1 cellular context compared by ENCODE assay signal in the genomic region with DNA sequence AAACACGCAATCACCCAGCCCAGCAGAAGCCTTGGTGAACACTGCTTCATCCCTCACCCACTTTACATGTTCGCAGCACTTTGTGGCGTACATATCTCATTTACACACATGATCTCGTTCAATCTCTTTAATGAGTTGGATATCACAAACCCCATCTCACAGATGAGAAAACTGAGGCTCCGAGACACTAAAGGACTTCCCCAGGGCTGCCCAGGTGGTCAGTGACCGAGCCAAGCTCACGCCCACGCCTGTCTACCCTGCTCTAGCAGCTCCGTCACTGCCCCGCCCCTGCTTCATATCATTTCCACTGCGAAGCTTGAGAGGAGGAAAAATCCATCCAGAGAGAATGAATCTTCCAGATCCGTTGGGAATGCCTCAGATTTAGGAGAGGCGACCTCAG.
TF ChIP-seq lines count a peak whose summit lies in the region.

No MANE protein-coding gene starts in this region.

TF ChIP-seq in GM12878, 131 proteins besides CTCF, POLR2A, EP300 and RAD21:
- no peak for TF ChIP-seq CEBPZ (IDR thresholded peaks at IDR 0.05; ENCODE audit: low read depth, low read length)
- no peak for TF ChIP-seq TCF7 (IDR thresholded peaks at IDR 0.05; ENCODE audit: borderline replicate concordance)
- TF ChIP-seq ZNF384 (IDR thresholded peaks at IDR 0.05; ENCODE audit: borderline replicate concordance, low read depth, low read length) = no peak
- TF ChIP-seq ZNF217 (IDR thresholded peaks at IDR 0.05) = peak; percentile 81; the same call in 1 of the 2 replicates
- TF ChIP-seq ETV6 (conservative IDR thresholded peaks at IDR 0.05 in 1 of 2, IDR thresholded peaks at IDR 0.05 in 1 of 2; ENCODE audit: borderline replicate concordance in 1 of 2, low read depth in 1 of 2) = no peak
- TF ChIP-seq HDGF (IDR thresholded peaks at IDR 0.05) = no peak
- TF ChIP-seq JUND (IDR thresholded peaks at IDR 0.05; ENCODE audit: low read depth, low read length) = no peak
- peak in 1 of 2 experiments; percentile 41; a peak in 1 of 3 replicates for TF ChIP-seq EGR1 (IDR thresholded peaks at IDR 0.05; ENCODE audit: borderline replicate concordance in 1 of 2, low read depth in 2 of 2, low read length in 2 of 2)
- TF ChIP-seq SMARCA5 (IDR thresholded peaks at IDR 0.05) = peak; percentile 40; the same call in 1 of the 2 replicates
